9 cellular contexts compared by ENCODE assay signal in the genomic region with DNA sequence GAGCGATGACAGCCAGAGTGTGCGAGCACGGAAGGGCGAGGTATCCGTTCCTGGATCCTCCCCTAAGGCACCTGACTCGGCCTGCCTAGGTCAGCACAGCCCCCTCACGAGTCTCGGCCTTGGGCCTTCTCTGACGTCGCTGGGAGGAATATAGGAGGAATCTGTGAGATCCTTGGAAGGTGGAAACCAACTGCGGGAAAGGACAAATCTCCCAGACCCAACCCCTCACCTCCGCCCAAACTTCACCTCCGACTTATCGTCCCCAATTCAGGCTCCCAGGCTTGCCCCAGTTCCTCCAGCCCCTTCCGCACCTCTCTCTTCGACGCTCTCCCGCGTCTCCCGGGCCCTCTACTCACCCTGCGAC. TPM values are rescaled to one million over a fixed set of nuclear protein-coding genes. Genes with fewer than 3 reads are reported as not detected.
DNase-seq lines count a peak whose midpoint lies in the region; ATAC-seq and TF ChIP-seq lines count a peak whose summit lies in the region.
"Had no signal": no experiment of that assay in that cellular context is flagged by ENCODE, and none has a peak within 500 bp of the region (broad histone marks: within the 10 kb centered on the region; RNA-seq: fewer than 3 reads in every experiment).

No MANE protein-coding gene starts in this region.

- peak overlapping the region; percentile 92 for H2AK5ac ChIP-seq in neuronal stem cell (ENCODE audit: low read depth, low read length)

- peaks cover 5 to 15% of the 10 kb centered on the region in 2 donors for H3K36me3 Mint-ChIP-seq in activated T-cell treated with anti-CD3 and anti-CD28 coated beads, Interleukin-2, amount 50 U/mL, for 72 hours (ENCODE audit: insufficient read depth in 2 of 2)

- no peak overlapping the region for H4K91ac ChIP-seq in neuronal stem cell (ENCODE audit: low read depth, low read length, poor library complexity)

- H2BK12ac ChIP-seq in neuronal stem cell (ENCODE audit: low read length): peak overlapping the region; percentile 16

- H3K4me3 Mint-ChIP-seq in activated T-cell treated with anti-CD3 and anti-CD28 coated beads, Interleukin-2, amount 50 U/mL, for 72 hours: peak overlapping the region; percentile 98 to 99

- H3K4me1 Mint-ChIP-seq in activated T-cell treated with anti-CD3 and anti-CD28 coated beads, Interleukin-2, amount 50 U/mL, for 72 hours (ENCODE audit: low read depth): peaks cover 30% of the 10 kb centered on the region

- H3K36me3 ChIP-seq in A673 (ENCODE audit: insufficient read depth, low read length, poor library complexity, severe bottlenecking) (peaks cover 24% of the 10 kb centered on the region), neuronal stem cell (replicated peaks in 1 of 2; ENCODE audit: control insufficient read depth in 2 of 2, insufficient read depth in 2 of 2, low read length in 2 of 2) (peaks cover 27 to 44% of the 10 kb centered on the region in 2 donors)

- peaks cover 26% of the 10 kb centered on the region for H3K4me1 ChIP-seq in A673 (ENCODE audit: insufficient read depth, low read length, poor library complexity, severe bottlenecking)
- H3K4me1 ChIP-seq in neuronal stem cell (ENCODE audit: control insufficient read depth in 2 of 2, insufficient read depth in 1 of 2, low read depth in 1 of 2, low read length in 2 of 2): peaks cover 15% of the 10 kb centered on the region in 2 donors

- H3K18ac ChIP-seq in neuronal stem cell (ENCODE audit: low read length): peak overlapping the region; percentile 83

- BruUV-seq in A673 (replicated peaks; lab: Mats Ljungman, UMichigan): TSS peak; percentile 46

- peak; percentile 4 for ATAC-seq in GM19455 (IDR thresholded peaks at IDR 0.05; ENCODE audit: unreplicated experiment)
- ATAC-seq in activated T-cell treated with anti-CD3 and anti-CD28 coated beads, Interleukin-2, amount 50 U/mL, for 72 hours (replicated peaks in 1 of 2): peak; percentile 48 to 53

- H3K27me3 ChIP-seq in A673 (replicated peaks; ENCODE audit: insufficient read depth, low read depth, low read length, poor library complexity): no peaks in the 10 kb centered on the region
- no peaks in the 10 kb centered on the region for H3K27me3 ChIP-seq in neuronal stem cell (ENCODE audit: control insufficient read depth in 3 of 3, insufficient read depth in 3 of 3, low read depth in 1 of 3, low read length in 3 of 3)

- H4K8ac ChIP-seq in neuronal stem cell (ENCODE audit: low read depth, low read length): no peak overlapping the region

- DNase-seq in A673 (ENCODE audit: low spot score) (no peak), M059J (ENCODE audit: low read depth) (peak; percentile 42), fibroblast of mammary gland (ENCODE audit: low read depth) (peak; percentile 44), neuronal stem cell (ENCODE audit: low spot score) (no peak), DMS153 treated with DMSO at 0.1 percent for 48 hours (lab: John Stamatoyannopoulos, UW; ENCODE audit: unreplicated experiment) (no peak), middle frontal gyrus (ENCODE audit: extremely low spot score, low spot score) (no peak)
- DNase-seq in activated T-cell treated with anti-CD3 and anti-CD28 coated beads, Interleukin-2, amount 50 U/mL, for 72 hours: peak; percentile 42 to 45

- H3K9me3 ChIP-seq in A673 (ENCODE audit: low read depth, low read length, poor library complexity, severe bottlenecking): no peaks in the 10 kb centered on the region
- H3K9me3 ChIP-seq in neuronal stem cell (replicated peaks in 1 of 2; ENCODE audit: control insufficient read depth in 2 of 2, insufficient read depth in 1 of 2, low read depth in 1 of 2, low read length in 2 of 2): no peaks in the 10 kb centered on the region

- no peak overlapping the region for H2BK120ac ChIP-seq in neuronal stem cell (ENCODE audit: low read depth, low read length)

- H3K4me3 ChIP-seq in A673 (ENCODE audit: low read depth, low read length, poor library complexity, severe bottlenecking): peak overlapping the region; percentile 96
- peak overlapping the region; percentile 93 for H3K4me3 ChIP-seq in fibroblast of mammary gland (ENCODE audit: control insufficient read depth, low read depth, low read length)
- peak overlapping the region; percentile 85 to 95 for H3K4me3 ChIP-seq in neuronal stem cell (ENCODE audit: low read length in 2 of 2)

- H2AFZ ChIP-seq in neuronal stem cell (ENCODE audit: low read length): peak overlapping the region; percentile 87

- peak overlapping the region; percentile 95 for H3K9ac ChIP-seq in neuronal stem cell (ENCODE audit: low read depth, low read length, poor library complexity)

- POLR2A ChIA-PET in A673 (lab: Charles Lee; ENCODE audit: low non-redundant PET): no interaction called here

- H2BK5ac ChIP-seq in neuronal stem cell (ENCODE audit: low read length): no peak overlapping the region

- intact Hi-C loops in A673 (cut with micrococcal nuclease; ENCODE audit: unreplicated experiment): no loop called here

- H3K27ac Mint-ChIP-seq in activated T-cell treated with anti-CD3 and anti-CD28 coated beads, Interleukin-2, amount 50 U/mL, for 72 hours: peak overlapping the region; percentile 94

- H3K4ac ChIP-seq in neuronal stem cell (ENCODE audit: low read length): no peak overlapping the region

- WGBS in neuronal stem cell (ENCODE audit: extremely low coverage in 2 of 2, insufficient read length in 2 of 2, insufficient replicate concordance in 1 of 2), 2 donors: no CpG with 5 or more reads among the region's 21 CpGs

- no peak for TF ChIP-seq CTCF in A673 (conservative IDR thresholded peaks at IDR 0.05; ENCODE audit: low read depth, low read length)
- no peak for TF ChIP-seq CTCF in fibroblast of mammary gland (conservative IDR thresholded peaks at IDR 0.05; ENCODE audit: control insufficient read depth, insufficient read depth, low read depth, low read length)

- peak overlapping the region; percentile 25 for H3K23ac ChIP-seq in neuronal stem cell (ENCODE audit: low read depth, low read length, poor library complexity)

- no peaks in the 10 kb centered on the region for H3K27me3 Mint-ChIP-seq in activated T-cell treated with anti-CD3 and anti-CD28 coated beads, Interleukin-2, amount 50 U/mL, for 72 hours (ENCODE audit: low read depth)

- no peaks in the 10 kb centered on the region for H3K9me3 Mint-ChIP-seq in activated T-cell treated with anti-CD3 and anti-CD28 coated beads, Interleukin-2, amount 50 U/mL, for 72 hours

- H3K14ac ChIP-seq in neuronal stem cell (ENCODE audit: low read length): peak overlapping the region; percentile 65

- H3K27ac ChIP-seq in A673 (ENCODE audit: low read depth, low read length, poor library complexity, severe bottlenecking) (peak overlapping the region; percentile 91), neuronal stem cell (replicated peaks; ENCODE audit: low read length) (no peak overlapping the region)

- peak overlapping the region; percentile 92 for H3K4me2 ChIP-seq in neuronal stem cell (ENCODE audit: insufficient read depth, low read length, poor library complexity, severe bottlenecking)

- peaks cover 10% of the 10 kb centered on the region for H3K79me1 ChIP-seq in neuronal stem cell (ENCODE audit: low read depth, low read length)

- CTCF ChIA-PET in A673 (lab: Charles Lee): interaction anchor here (1.0 kb wide), 1 partner anchor 12 kb away, joined by 7 read pairs; no protein-coding TSS in a partner anchor

- no peak overlapping the region for H2BK15ac ChIP-seq in neuronal stem cell (ENCODE audit: low read length)

RNA-seq across cellular contexts. Expression of gene APH1A, which starts 0.5 kb away (rescaled TPM):
- 136 and 144 TPM in 2 replicates for total RNA-seq in A673 (2021)
- 153 and 163 TPM in 2 replicates for total RNA-seq in M059J (2014; rRNA removed; shearing (Covaris generic))
- total RNA-seq in activated T-cell treated with anti-CD3 and anti-CD28 coated beads, Interleukin-2, amount 50 U/mL, for 72 hours: 100 to 1,000 TPM; 128 to 129 TPM
- polyA plus RNA-seq in neuronal stem cell (2013, experiment 1 of 2): 76.8 TPM
- polyA plus RNA-seq in neuronal stem cell (2013, experiment 2 of 2): 76.7 TPM

RNA-seq across cellular contexts. Expression of gene C1orf54, which starts 4.3 kb away (rescaled TPM):
- total RNA-seq in A673 (2021): 9.2 and 11.3 TPM in 2 replicates
- total RNA-seq in M059J (2014; rRNA removed; shearing (Covaris generic)): 1.0 and 4.3 TPM in 2 replicates
- total RNA-seq in activated T-cell treated with anti-CD3 and anti-CD28 coated beads, Interleukin-2, amount 50 U/mL, for 72 hours: 1 to 10 TPM; 1.9 to 2.8 TPM
- 32.4 TPM for polyA plus RNA-seq in neuronal stem cell (2013, experiment 1 of 2)
- polyA plus RNA-seq in neuronal stem cell (2013, experiment 2 of 2): 31.9 TPM

RNA-seq across cellular contexts. Expression of gene CA14, which starts 10.8 kb away (rescaled TPM):
- 2.0 and 2.2 TPM in 2 replicates for total RNA-seq in A673 (2021)
- total RNA-seq in M059J (2014; rRNA removed; shearing (Covaris generic)): not detected in 2 replicates
- total RNA-seq in activated T-cell treated with anti-CD3 and anti-CD28 coated beads, Interleukin-2, amount 50 U/mL, for 72 hours: not detected
- polyA plus RNA-seq in neuronal stem cell (2013, experiment 1 of 2): 46.7 TPM
- polyA plus RNA-seq in neuronal stem cell (2013, experiment 2 of 2): 45.5 TPM
- total RNA-seq: pulmonary artery endothelial cell had no signal

RNA-seq across cellular contexts. Expression of gene CIART, which starts 14.0 kb away (rescaled TPM):
- 3.5 and 4.9 TPM in 2 replicates for total RNA-seq in A673 (2021)
- 11.4 and 22.2 TPM in 2 replicates for total RNA-seq in M059J (2014; rRNA removed; shearing (Covaris generic))
- 1 to 10 TPM; 1.6 to 2.4 TPM for total RNA-seq in activated T-cell treated with anti-CD3 and anti-CD28 coated beads, Interleukin-2, amount 50 U/mL, for 72 hours
- polyA plus RNA-seq in neuronal stem cell (2013, experiment 1 of 2): 9.0 TPM
- 10.1 TPM for polyA plus RNA-seq in neuronal stem cell (2013, experiment 2 of 2)

RNA-seq across cellular contexts. Expression of gene MRPS21, which starts 25.3 kb away (rescaled TPM):
- total RNA-seq in A673 (2021): 88.5 and 96.3 TPM in 2 replicates
- total RNA-seq in M059J (2014; rRNA removed; shearing (Covaris generic)): 42.4 and 49.3 TPM in 2 replicates
- 10 to 100 TPM; 74.8 to 84.2 TPM for total RNA-seq in activated T-cell treated with anti-CD3 and anti-CD28 coated beads, Interleukin-2, amount 50 U/mL, for 72 hours
- polyA plus RNA-seq in neuronal stem cell (2013, experiment 1 of 2): 124 TPM
- polyA plus RNA-seq in neuronal stem cell (2013, experiment 2 of 2): 120 TPM

Comparison
In these comparisons a context has a peak if more than half of its experiments do, and no peak if none do; other contexts are left out.
1. DNase-seq: peak in M059J (single experiment), activated T-cell treated with anti-CD3 and anti-CD28 coated beads, Interleukin-2, amount 50 U/mL, for 72 hours (2 of 2) and fibroblast of mammary gland (single experiment); none in A673 (single experiment), neuronal stem cell (single experiment), DMS153 treated with DMSO at 0.1 percent for 48 hours (single experiment) and middle frontal gyrus (single experiment).
2. Peak in every context shown above with its lines, with median percentiles within 50 percentile points of each other: H3K4me3 ChIP-seq.